ENCODE assay signal across 1 cellular context in genomic region chr2:33599943-33600192, GRCh38.
TF ChIP-seq lines count a peak whose summit lies in the region.

No MANE protein-coding gene starts in this region.

TF ChIP-seq in K562, 482 proteins besides CTCF, POLR2A, EP300 and RAD21 (continued from another document):
- TF ChIP-seq, protein P1, sequence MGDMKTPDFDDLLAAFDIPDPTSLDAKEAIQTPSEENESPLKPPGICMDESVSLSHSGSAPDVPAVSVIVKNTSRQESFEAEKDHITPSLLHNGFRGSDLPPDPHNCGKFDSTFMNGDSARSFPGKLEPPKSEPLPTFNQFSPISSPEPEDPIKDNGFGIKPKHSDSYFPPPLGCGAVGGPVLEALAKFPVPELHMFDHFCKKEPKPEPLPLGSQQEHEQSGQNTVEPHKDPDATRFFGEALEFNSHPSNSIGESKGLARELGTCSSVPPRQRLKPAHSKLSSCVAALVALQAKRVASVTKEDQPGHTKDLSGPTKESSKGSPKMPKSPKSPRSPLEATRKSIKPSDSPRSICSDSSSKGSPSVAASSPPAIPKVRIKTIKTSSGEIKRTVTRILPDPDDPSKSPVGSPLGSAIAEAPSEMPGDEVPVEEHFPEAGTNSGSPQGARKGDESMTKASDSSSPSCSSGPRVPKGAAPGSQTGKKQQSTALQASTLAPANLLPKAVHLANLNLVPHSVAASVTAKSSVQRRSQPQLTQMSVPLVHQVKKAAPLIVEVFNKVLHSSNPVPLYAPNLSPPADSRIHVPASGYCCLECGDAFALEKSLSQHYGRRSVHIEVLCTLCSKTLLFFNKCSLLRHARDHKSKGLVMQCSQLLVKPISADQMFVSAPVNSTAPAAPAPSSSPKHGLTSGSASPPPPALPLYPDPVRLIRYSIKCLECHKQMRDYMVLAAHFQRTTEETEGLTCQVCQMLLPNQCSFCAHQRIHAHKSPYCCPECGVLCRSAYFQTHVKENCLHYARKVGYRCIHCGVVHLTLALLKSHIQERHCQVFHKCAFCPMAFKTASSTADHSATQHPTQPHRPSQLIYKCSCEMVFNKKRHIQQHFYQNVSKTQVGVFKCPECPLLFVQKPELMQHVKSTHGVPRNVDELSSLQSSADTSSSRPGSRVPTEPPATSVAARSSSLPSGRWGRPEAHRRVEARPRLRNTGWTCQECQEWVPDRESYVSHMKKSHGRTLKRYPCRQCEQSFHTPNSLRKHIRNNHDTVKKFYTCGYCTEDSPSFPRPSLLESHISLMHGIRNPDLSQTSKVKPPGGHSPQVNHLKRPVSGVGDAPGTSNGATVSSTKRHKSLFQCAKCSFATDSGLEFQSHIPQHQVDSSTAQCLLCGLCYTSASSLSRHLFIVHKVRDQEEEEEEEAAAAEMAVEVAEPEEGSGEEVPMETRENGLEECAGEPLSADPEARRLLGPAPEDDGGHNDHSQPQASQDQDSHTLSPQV (IDR thresholded peaks at IDR 0.05) = peak; percentile 7; the same call in 1 of the 2 replicates
